Comparison of ENCODE assay signal across 11 cellular contexts in the genomic region with DNA sequence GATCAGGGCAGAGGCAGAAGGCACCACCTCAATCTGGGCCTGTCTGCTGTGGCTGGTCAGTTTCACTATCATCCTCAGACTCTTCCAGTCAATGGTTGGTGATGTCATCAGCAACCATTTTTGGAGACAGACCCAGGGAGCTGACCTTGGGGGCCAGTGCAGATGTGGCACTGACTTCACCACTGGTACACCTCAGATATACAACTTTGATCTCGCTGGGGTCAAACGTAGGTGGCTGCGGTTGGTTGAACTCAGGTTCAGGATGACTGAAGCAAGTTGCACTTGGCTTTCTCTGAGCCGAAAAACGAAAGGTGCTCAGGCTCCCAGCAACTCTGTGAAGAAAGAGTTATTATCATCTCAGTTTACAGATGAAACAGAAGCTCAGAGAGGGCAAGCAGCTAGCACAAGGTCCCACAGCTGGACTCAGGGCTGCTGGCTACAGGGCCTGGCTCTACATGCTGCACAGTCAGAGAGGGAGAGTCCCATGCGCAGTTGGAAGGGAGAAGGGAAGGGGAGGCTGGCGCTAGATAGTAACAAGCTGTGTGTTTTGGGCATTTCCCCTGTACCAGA. TPM values are rescaled to one million over a fixed set of nuclear protein-coding genes. Genes with fewer than 3 reads are reported as not detected.
A peak's percentile ranks its signal among the peaks of the same experiment; 100 is the strongest.
DNase-seq lines count a peak whose midpoint lies in the region; ATAC-seq, FAIRE-seq and TF ChIP-seq lines count a peak whose summit lies in the region.
"Had no signal": no experiment of that assay in that cellular context is flagged by ENCODE, and none has a peak within 500 bp of the region (broad histone marks: within the 10 kb centered on the region; RNA-seq: fewer than 3 reads in every experiment).

No MANE protein-coding gene starts in this region.

- peaks cover 0 to 9% of the 10 kb centered on the region in 2 donors for H3K4me1 ChIP-seq in adrenal gland (replicated peaks in 1 of 2)
- no peaks in the 10 kb centered on the region for H3K4me1 ChIP-seq in H9 (ENCODE audit: insufficient read depth, low read length)

- no peak overlapping the region for H4K8ac ChIP-seq in H9 (replicated peaks; ENCODE audit: insufficient read length, low read depth, low read length)

- H3K18ac ChIP-seq in H9 (ENCODE audit: insufficient read length, low read depth, low read length): no peak overlapping the region

- H3T11ph ChIP-seq in H9 (ENCODE audit: low read length): no peak overlapping the region

- WGBS in adrenal gland, 4 donors: 85 to 90% (median 89%) methylated on average over 7 of the region's 7 CpGs
- no CpG with 5 or more reads among the region's 7 CpGs for WGBS in H9 (ENCODE audit: extremely low coverage, insufficient read length, low lambda C conversion rate)

- no peaks in the 10 kb centered on the region for H3K23me2 ChIP-seq in H9 (ENCODE audit: insufficient read length, low read depth, low read length, poor library complexity, severe bottlenecking)

- H3K14ac ChIP-seq in H9 (ENCODE audit: insufficient read depth, low read length): no peak overlapping the region

- no peaks in the 10 kb centered on the region for H3K36me3 ChIP-seq in adrenal gland (replicated peaks in 1 of 2)

- H3K9ac ChIP-seq in H9 (ENCODE audit: extremely low read depth, insufficient read length, low read length): no peak overlapping the region

- H2BK5ac ChIP-seq in H9 (ENCODE audit: insufficient read length, low read length): no peak overlapping the region

- no peak overlapping the region for H4K91ac ChIP-seq in H9 (ENCODE audit: insufficient read length, low read depth, low read length)

- H4K20me1 ChIP-seq in H9 (ENCODE audit: control insufficient read depth, insufficient read depth, insufficient read length): no peaks in the 10 kb centered on the region

- no peak overlapping the region for H2AFZ ChIP-seq in H9 (ENCODE audit: low read length)

- H3K27ac Mint-ChIP-seq in H9: no peak overlapping the region
- H3K27ac Mint-ChIP-seq in CD4-positive, alpha-beta T cell: no peak overlapping the region
- H3K27ac Mint-ChIP-seq in activated CD4-positive, alpha-beta T cell treated with anti-CD3 and anti-CD28 coated beads, Interleukin-2, amount 10 ng/mL, durations not matched to agents 7 days and 5 days: no peak overlapping the region

- FAIRE-seq in GM12891 (lab: Jason Lieb, UNC): peak; percentile 98
- FAIRE-seq: RCC 7860 had no signal

- peaks cover under 1 to 3% of the 10 kb centered on the region in 2 experiments; a peak in 2 of 5 replicates for H3K9me3 Mint-ChIP-seq in H9
- H3K9me3 Mint-ChIP-seq in CD4-positive, alpha-beta T cell: no peaks in the 10 kb centered on the region
- no peaks in the 10 kb centered on the region for H3K9me3 Mint-ChIP-seq in activated CD4-positive, alpha-beta T cell treated with anti-CD3 and anti-CD28 coated beads, Interleukin-2, amount 10 ng/mL, durations not matched to agents 7 days and 5 days

- no peak overlapping the region for H3K4me3 Mint-ChIP-seq in H9
- no peak overlapping the region for H3K4me3 Mint-ChIP-seq in CD4-positive, alpha-beta T cell
- H3K4me3 Mint-ChIP-seq in activated CD4-positive, alpha-beta T cell treated with anti-CD3 and anti-CD28 coated beads, Interleukin-2, amount 10 ng/mL, durations not matched to agents 7 days and 5 days: no peak overlapping the region

- no peak overlapping the region for H3K4me2 ChIP-seq in H9 (ENCODE audit: insufficient read depth, insufficient read length, low read length)

- no peak overlapping the region for H3K4ac ChIP-seq in H9 (ENCODE audit: low read depth, low read length)

- H2BK120ac ChIP-seq in H9 (ENCODE audit: low read depth, low read length, poor library complexity, severe bottlenecking): no peak overlapping the region

- H3K27me3 Mint-ChIP-seq in H9 (ENCODE audit: low read depth): no peaks in the 10 kb centered on the region
- H3K27me3 Mint-ChIP-seq in CD4-positive, alpha-beta T cell: no peaks in the 10 kb centered on the region
- peaks cover 4% of the 10 kb centered on the region for H3K27me3 Mint-ChIP-seq in activated CD4-positive, alpha-beta T cell treated with anti-CD3 and anti-CD28 coated beads, Interleukin-2, amount 10 ng/mL, durations not matched to agents 7 days and 5 days

- CTCF ChIA-PET in CD4-positive, alpha-beta T cell (lab: Charles Lee): no interaction called here
- CTCF ChIA-PET in activated CD4-positive, alpha-beta T cell treated with anti-CD3 and anti-CD28 coated beads, Interleukin-2, amount 10 ng/mL, durations not matched to agents 7 days and 5 days (lab: Charles Lee): interaction anchor here (0.6 kb wide), 1 partner anchor 416 kb away, joined by 3 read pairs; no protein-coding TSS in a partner anchor

- H2BK20ac ChIP-seq in H9 (ENCODE audit: low read depth, low read length, poor library complexity, severe bottlenecking): no peak overlapping the region

- intact Hi-C loops in adrenal gland (cut with DNase I): loop anchor here in 1 of 2 donors (10.0 kb wide), 1 partner anchor 48 kb away; the partner anchor contains the start of gene GDI2
- intact Hi-C loops in CD4-positive, alpha-beta T cell (cut with DNase I, micrococcal nuclease): no loop called here

- DNase-seq in GM12891 (ENCODE audit: insufficient read length, low spot score): peak; percentile 60
- DNase-seq in adrenal gland: peak in 4 of 7 donors; percentile 18 to 42 (median 26)
- DNase-seq in H9: no peak
- DNase-seq in CD4-positive, alpha-beta T cell: no peak
- DNase-seq in activated CD4-positive, alpha-beta T cell treated with anti-CD3 and anti-CD28 coated beads, Interleukin-2, amount 10 ng/mL, durations not matched to agents 7 days and 5 days: no peak
- no peak for DNase-seq in stimulated activated CD4-positive, alpha-beta T cell treated with anti-CD3 and anti-CD28 coated beads, Interleukin-12 subunit alpha, Interleukin-12 subunit beta, amount 100 ng/mL, for 4 hours
- DNase-seq: activated T-cell treated with anti-CD3 and anti-CD28 coated beads, Interleukin-2, amount 50 U/mL, for 1 hour; left cardiac atrium had no signal

- H3K36me3 Mint-ChIP-seq in H9 (ENCODE audit: insufficient read depth in 1 of 3, low read depth in 3 of 3): peaks cover 14 to 22% (median 15%) of the 10 kb centered on the region in 3 experiments; a peak in 5 of 7 replicates
- no peaks in the 10 kb centered on the region for H3K36me3 Mint-ChIP-seq in CD4-positive, alpha-beta T cell (ENCODE audit: low read depth)
- peaks cover 2% of the 10 kb centered on the region for H3K36me3 Mint-ChIP-seq in activated CD4-positive, alpha-beta T cell treated with anti-CD3 and anti-CD28 coated beads, Interleukin-2, amount 10 ng/mL, durations not matched to agents 7 days and 5 days (ENCODE audit: low read depth)

- no peaks in the 10 kb centered on the region for H3K79me2 ChIP-seq in H9 (ENCODE audit: insufficient read depth, low read length)

- H4K5ac ChIP-seq in H9 (ENCODE audit: insufficient read length, low read depth, low read length): no peak overlapping the region

- H3K23ac ChIP-seq in H9 (ENCODE audit: insufficient read length, low read depth, low read length): no peak overlapping the region

- no peak overlapping the region for H2AK5ac ChIP-seq in H9 (ENCODE audit: insufficient read length, low read length)

- H3K9me3 ChIP-seq in adrenal gland (replicated peaks in 1 of 3) (no peaks in the 10 kb centered on the region), H9 (ENCODE audit: control insufficient read depth, low read depth, low read length) (no peaks in the 10 kb centered on the region)
- H3K9me3 ChIP-seq in CD4-positive, alpha-beta T cell (ENCODE audit: control insufficient read depth, low read length): no peaks in the 10 kb centered on the region

- TF ChIP-seq POLR2A in GM12891 (IDR thresholded peaks at IDR 0.05; ENCODE audit: low read depth, low read length): no peak
- no peak for TF ChIP-seq POLR2A in adrenal gland (IDR thresholded peaks at IDR 0.05)

- H2BK12ac ChIP-seq in H9 (ENCODE audit: insufficient read length, low read depth, low read length): no peak overlapping the region

- H3K4me1 Mint-ChIP-seq in H9: peaks cover 0 to 3% of the 10 kb centered on the region in 2 experiments; a peak in 1 of 4 replicates
- H3K4me1 Mint-ChIP-seq in CD4-positive, alpha-beta T cell (ENCODE audit: low read depth): no peaks in the 10 kb centered on the region
- H3K4me1 Mint-ChIP-seq in activated CD4-positive, alpha-beta T cell treated with anti-CD3 and anti-CD28 coated beads, Interleukin-2, amount 10 ng/mL, durations not matched to agents 7 days and 5 days: peaks cover 6% of the 10 kb centered on the region

- no peak overlapping the region for H2BK15ac ChIP-seq in H9 (ENCODE audit: low read depth, low read length)

- H3K56ac ChIP-seq in H9 (ENCODE audit: insufficient read length, low read depth, low read length): no peak overlapping the region

- POLR2A ChIA-PET in CD4-positive, alpha-beta T cell (lab: Charles Lee): no interaction called here
- POLR2A ChIA-PET in activated CD4-positive, alpha-beta T cell treated with anti-CD3 and anti-CD28 coated beads, Interleukin-2, amount 10 ng/mL, durations not matched to agents 7 days and 5 days (lab: Charles Lee): no interaction called here

- TF ChIP-seq CTCF in adrenal gland (IDR thresholded peaks at IDR 0.05) (no peak), H9 (conservative IDR thresholded peaks at IDR 0.05) (no peak)
- no peak for TF ChIP-seq CTCF in CD4-positive, alpha-beta T cell (IDR thresholded peaks at IDR 0.05)

- peak; percentile 98 for ATAC-seq in GM19452 (IDR thresholded peaks at IDR 0.05; ENCODE audit: unreplicated experiment)
- ATAC-seq in HG03045 (IDR thresholded peaks at IDR 0.05; ENCODE audit: unreplicated experiment): peak; percentile 94
- ATAC-seq in CD4-positive, alpha-beta T cell (ENCODE audit: poor library complexity): no peak
- ATAC-seq: left cardiac atrium had no signal

- no peaks in the 10 kb centered on the region for H3K27me3 ChIP-seq in adrenal gland
- no peaks in the 10 kb centered on the region; the same call in 1 of the 2 replicates for H3K27me3 ChIP-seq in H9 (ENCODE audit: insufficient read depth, low read length)
- H3K27me3 ChIP-seq in CD4-positive, alpha-beta T cell (ENCODE audit: control insufficient read depth, insufficient read depth, low read length): no peaks in the 10 kb centered on the region

- no peak overlapping the region for H3K4me3 ChIP-seq in adrenal gland

- no peaks in the 10 kb centered on the region for H3K79me1 ChIP-seq in H9 (ENCODE audit: insufficient read depth, low read depth, low read length, poor library complexity, severe bottlenecking)

- H3K27ac ChIP-seq in adrenal gland: peak overlapping the region in 2 of 5 donors; percentile 64 to 66
- H3K27ac ChIP-seq in H9 (ENCODE audit: insufficient read length, low read depth, low read length): no peak overlapping the region
- H3K27ac ChIP-seq in CD4-positive, alpha-beta T cell (ENCODE audit: low read depth, low read length): no peak overlapping the region

RNA-seq across cellular contexts. Expression of gene ANKRD16, which starts 27.2 kb away (rescaled TPM):
- 5.1 TPM for polyA plus RNA-seq in GM12891 (2012; ENCODE audit: low read depth, missing spikeins)
- total RNA-seq in adrenal gland (10 to 100 TPM in 3 of 8 donors, 1 to 10 TPM in 5; 5.9 to 12.4 (median 7.0) TPM), H9 (2021) (9.2 and 11.4 TPM in 2 replicates)
- polyA plus RNA-seq in adrenal gland: 1 to 10 TPM; 4.0 to 6.1 (median 5.8) TPM
- total RNA-seq in CD4-positive, alpha-beta T cell: 1 to 10 TPM; 1.4 to 1.8 TPM
- total RNA-seq in activated CD4-positive, alpha-beta T cell treated with anti-CD3 and anti-CD28 coated beads, Interleukin-2, amount 10 ng/mL, durations not matched to agents 7 days and 5 days: 1 to 10 TPM; 5.2 to 6.4 TPM

RNA-seq across cellular contexts. Expression of gene FBH1, which starts 27.6 kb away (rescaled TPM):
- polyA plus RNA-seq in GM12891 (2012; ENCODE audit: low read depth, missing spikeins): 33.5 TPM
- total RNA-seq in adrenal gland: 100 to 1,000 TPM in 4 of 8 donors, 10 to 100 TPM in 4; 68.9 to 165 (median 99.2) TPM
- polyA plus RNA-seq in adrenal gland: 100 to 1,000 TPM in 2 of 3 donors, 10 to 100 TPM in 1; 91.4 to 154 (median 137) TPM
- total RNA-seq in H9 (2021): 50.8 and 52.2 TPM in 2 replicates
- total RNA-seq in CD4-positive, alpha-beta T cell: 10 to 100 TPM; 33.9 to 34.2 TPM
- total RNA-seq in activated CD4-positive, alpha-beta T cell treated with anti-CD3 and anti-CD28 coated beads, Interleukin-2, amount 10 ng/mL, durations not matched to agents 7 days and 5 days: 10 to 100 TPM; 55.3 to 63.5 TPM

RNA-seq across cellular contexts. Expression of gene GDI2, which starts 49.2 kb away (rescaled TPM):
- 187 TPM for polyA plus RNA-seq in GM12891 (2012; ENCODE audit: low read depth, missing spikeins)
- total RNA-seq in adrenal gland: 100 to 1,000 TPM; 182 to 412 (median 222) TPM
- polyA plus RNA-seq in adrenal gland: 100 to 1,000 TPM in 1 of 3 donors, 10 to 100 TPM in 2; 45.3 to 377 (median 48.2) TPM
- 351 and 355 TPM in 2 replicates for total RNA-seq in H9 (2021)
- total RNA-seq in CD4-positive, alpha-beta T cell: 10 to 100 TPM; 78.1 to 82.3 TPM
- total RNA-seq in activated CD4-positive, alpha-beta T cell treated with anti-CD3 and anti-CD28 coated beads, Interleukin-2, amount 10 ng/mL, durations not matched to agents 7 days and 5 days: 100 to 1,000 TPM; 219 to 242 TPM

Comparison
In these comparisons a context has a peak if more than half of its experiments do, and no peak if none do; other contexts are left out.
1. DNase-seq: peak in GM12891 (single experiment) and adrenal gland (4 of 7); none in H9 (single experiment), CD4-positive, alpha-beta T cell (0 of 10), activated CD4-positive, alpha-beta T cell treated with anti-CD3 and anti-CD28 coated beads, Interleukin-2, amount 10 ng/mL, durations not matched to agents 7 days and 5 days (single experiment) and stimulated activated CD4-positive, alpha-beta T cell treated with anti-CD3 and anti-CD28 coated beads, Interleukin-12 subunit alpha, Interleukin-12 subunit beta, amount 100 ng/mL, for 4 hours (single experiment).